Comparison of ENCODE assay signal across 8 cellular contexts in the genomic region with DNA sequence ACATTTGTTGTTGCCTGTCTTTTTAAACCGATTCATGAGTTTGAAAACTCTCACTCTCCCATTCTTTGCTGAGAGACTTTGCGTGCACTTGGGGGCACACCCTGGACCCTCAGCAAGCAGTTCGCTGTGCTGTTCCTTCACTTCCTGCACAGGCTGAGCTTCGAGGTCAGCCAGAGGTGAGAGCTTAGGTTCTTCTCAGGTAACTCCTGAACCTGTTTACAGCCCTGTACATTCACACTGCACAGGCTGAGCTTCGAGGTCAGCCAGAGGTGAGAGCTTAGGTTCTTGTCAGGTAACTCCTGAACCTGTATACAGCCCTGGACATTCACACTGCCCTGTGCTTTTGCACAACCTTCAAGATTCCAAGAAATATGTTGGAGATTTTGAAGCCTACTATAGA. TPM values are rescaled to one million over a fixed set of nuclear protein-coding genes. Genes with fewer than 3 reads are reported as not detected.
A peak's percentile ranks its signal among the peaks of the same experiment; 100 is the strongest.
DNase-seq lines count a peak whose midpoint lies in the region; ATAC-seq and TF ChIP-seq lines count a peak whose summit lies in the region.

No MANE protein-coding gene starts in this region.

- TF ChIP-seq CTCF in natural killer cell (IDR thresholded peaks at IDR 0.05), result no peak

- ATAC-seq in GM18873 (IDR thresholded peaks at IDR 0.05; ENCODE audit: low FRiP score, unreplicated experiment) (peak; percentile 41), HG03280 (IDR thresholded peaks at IDR 0.05; ENCODE audit: unreplicated experiment) (peak; percentile 40), natural killer cell (peak in 1 of 3 donors; percentile 34), HG03469 (IDR thresholded peaks at IDR 0.05; ENCODE audit: unreplicated experiment) (no peak)

- H3K4me3 Mint-ChIP-seq in activated T-helper 2 cell treated with anti-CD3 and anti-CD28 coated beads, Interferon-gamma antibody, Interleukin-2, Interleukin-4, amounts not matched to agents 10 μg/mL and 5 μg/mL and 100 μg/mL, durations not matched to agents 14 hours and 24 hours and 36 hours (ENCODE audit: low read depth), result peak overlapping the region; percentile 79
- H3K4me3 Mint-ChIP-seq in natural killer cell, result peak overlapping the region; percentile 86

- H3K27me3 Mint-ChIP-seq in activated T-helper 2 cell treated with anti-CD3 and anti-CD28 coated beads, Interferon-gamma antibody, Interleukin-2, Interleukin-4, amounts not matched to agents 10 μg/mL and 5 μg/mL and 100 μg/mL, durations not matched to agents 14 hours and 24 hours and 36 hours (ENCODE audit: low read depth), result peaks cover 1% of the 10 kb centered on the region
- H3K27me3 Mint-ChIP-seq in natural killer cell (ENCODE audit: low read depth in 2 of 2), result no peaks in the 10 kb centered on the region

- peaks cover 54% of the 10 kb centered on the region for H3K4me1 Mint-ChIP-seq in activated T-helper 2 cell treated with anti-CD3 and anti-CD28 coated beads, Interferon-gamma antibody, Interleukin-2, Interleukin-4, amounts not matched to agents 10 μg/mL and 5 μg/mL and 100 μg/mL, durations not matched to agents 14 hours and 24 hours and 36 hours (ENCODE audit: low read depth)
- H3K4me1 Mint-ChIP-seq in natural killer cell, result peaks cover 44% of the 10 kb centered on the region in 2 donors

- H3K36me3 Mint-ChIP-seq in activated T-helper 2 cell treated with anti-CD3 and anti-CD28 coated beads, Interferon-gamma antibody, Interleukin-2, Interleukin-4, amounts not matched to agents 10 μg/mL and 5 μg/mL and 100 μg/mL, durations not matched to agents 14 hours and 24 hours and 36 hours (ENCODE audit: low read depth), result peaks cover 18% of the 10 kb centered on the region
- H3K36me3 Mint-ChIP-seq in natural killer cell, result no peaks in the 10 kb centered on the region

- no peak for DNase-seq in activated T-helper 2 cell treated with anti-CD3 and anti-CD28 coated beads, Interferon-gamma antibody, Interleukin-2, Interleukin-4, amounts not matched to agents 10 μg/mL and 5 μg/mL and 100 μg/mL, durations not matched to agents 14 hours and 24 hours and 36 hours (ENCODE audit: low spot score)
- DNase-seq in natural killer cell (no peak), NCI-H2227 (lab: John Stamatoyannopoulos, UW; ENCODE audit: unreplicated experiment) (no peak), foreskin melanocyte (no peak), GM03348 (ENCODE audit: low spot score) (no peak)

- H3K27ac Mint-ChIP-seq in activated T-helper 2 cell treated with anti-CD3 and anti-CD28 coated beads, Interferon-gamma antibody, Interleukin-2, Interleukin-4, amounts not matched to agents 10 μg/mL and 5 μg/mL and 100 μg/mL, durations not matched to agents 14 hours and 24 hours and 36 hours, result peak overlapping the region; percentile 95
- peak overlapping the region; percentile 84 to 85 for H3K27ac Mint-ChIP-seq in natural killer cell

- intact Hi-C loops in activated T-helper 2 cell treated with anti-CD3 and anti-CD28 coated beads, Interferon-gamma antibody, Interleukin-2, Interleukin-4, amounts not matched to agents 10 μg/mL and 5 μg/mL and 100 μg/mL, durations not matched to agents 14 hours and 24 hours and 36 hours (cut with micrococcal nuclease), result loop anchor here (1.0 to 10.0 kb wide), 9 partner anchors 8 to 560 kb away; a partner anchor contains a TSS
- intact Hi-C loops in natural killer cell (cut with micrococcal nuclease), result no loop called here

- H3K9me3 Mint-ChIP-seq in activated T-helper 2 cell treated with anti-CD3 and anti-CD28 coated beads, Interferon-gamma antibody, Interleukin-2, Interleukin-4, amounts not matched to agents 10 μg/mL and 5 μg/mL and 100 μg/mL, durations not matched to agents 14 hours and 24 hours and 36 hours, result peaks cover 8% of the 10 kb centered on the region
- no peaks in the 10 kb centered on the region for H3K9me3 Mint-ChIP-seq in natural killer cell

RNA-seq across cellular contexts. Expression of a gene that starts 9.8 kb away (rescaled TPM):
- total RNA-seq in activated T-helper 2 cell treated with anti-CD3 and anti-CD28 coated beads, Interferon-gamma antibody, Interleukin-2, Interleukin-4, amounts not matched to agents 10 μg/mL and 5 μg/mL and 100 μg/mL, durations not matched to agents 14 hours and 24 hours and 36 hours, result 16.8 and 17.2 TPM in 2 replicates
- 1 to 10 TPM in 1 of 3 donors, under 1 TPM in 2; 0.64 to 1.5 (median 0.72) TPM for total RNA-seq in natural killer cell

RNA-seq across cellular contexts. Expression of a gene that starts 18.0 kb away (rescaled TPM):
- total RNA-seq in activated T-helper 2 cell treated with anti-CD3 and anti-CD28 coated beads, Interferon-gamma antibody, Interleukin-2, Interleukin-4, amounts not matched to agents 10 μg/mL and 5 μg/mL and 100 μg/mL, durations not matched to agents 14 hours and 24 hours and 36 hours, result 70.9 and 72.2 TPM in 2 replicates
- 1,000 to 10,000 TPM in 1 of 3 donors, 100 to 1,000 TPM in 2; 739 to 1,541 (median 990) TPM for total RNA-seq in natural killer cell

Comparison
In these comparisons a context has a peak if more than half of its experiments do, and no peak if none do; other contexts are left out.
1. RNA of a gene that starts 18.0 kb away (total RNA-seq): 739 to 1,541 TPM in natural killer cell; 70.9 to 72.2 TPM in activated T-helper 2 cell treated with anti-CD3 and anti-CD28 coated beads, Interferon-gamma antibody, Interleukin-2, Interleukin-4, amounts not matched to agents 10 μg/mL and 5 μg/mL and 100 μg/mL, durations not matched to agents 14 hours and 24 hours and 36 hours; every median in the first group is over 10 times any median in the second.